In genomic region chr3:46880884-46881818, GRCh38 we compare ENCODE assay signal across 1 cellular context.
TF ChIP-seq lines count a peak whose summit lies in the region.

No MANE protein-coding gene starts in this region.

TF ChIP-seq in IMR-90, 13 proteins besides CTCF, POLR2A, EP300 and RAD21 (continued from another document):
- TF ChIP-seq ELK1 (IDR thresholded peaks at IDR 0.05; ENCODE audit: borderline replicate concordance, low read depth, low read length) = no peak
- no peak for TF ChIP-seq NFE2L2 (IDR thresholded peaks at IDR 0.05; ENCODE audit: low read depth, low read length)
- no peak for TF ChIP-seq RFX5 (IDR thresholded peaks at IDR 0.05; ENCODE audit: low read depth, low read length)
- no peak for TF ChIP-seq BHLHE40 (IDR thresholded peaks at IDR 0.05; ENCODE audit: low read depth, low read length)
- TF ChIP-seq MXI1 (IDR thresholded peaks at IDR 0.05; ENCODE audit: borderline replicate concordance, low read depth, low read length) = no peak
- no peak for TF ChIP-seq CHD1 (IDR thresholded peaks at IDR 0.05; ENCODE audit: low read depth, low read length)
